Comparison of ENCODE assay signal across 15 cellular contexts in the genomic region with DNA sequence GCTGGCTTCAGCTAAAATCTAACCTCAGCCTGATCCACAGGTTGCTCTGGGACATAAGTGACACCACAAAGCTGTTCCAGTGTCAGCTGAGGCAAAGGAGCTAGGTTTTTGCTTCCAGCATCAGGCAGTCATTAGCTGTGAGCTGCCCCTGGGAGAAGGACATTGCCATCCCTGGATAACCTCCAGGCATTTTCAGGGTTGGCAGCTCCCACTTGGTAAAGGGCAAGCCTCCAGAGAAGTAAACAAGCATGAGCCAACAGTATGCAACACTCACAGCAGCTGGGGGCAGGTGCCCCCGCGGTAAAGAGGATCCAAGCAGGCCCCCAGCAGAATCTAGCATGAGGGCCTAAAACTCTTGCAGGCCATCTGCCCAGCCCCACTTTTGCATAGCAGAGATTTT.
DNase-seq lines count a peak whose midpoint lies in the region; FAIRE-seq and TF ChIP-seq lines count a peak whose summit lies in the region.
"Had no signal": no experiment of that assay in that cellular context is flagged by ENCODE, and none has a peak within 500 bp of the region (broad histone marks: within the 10 kb centered on the region; RNA-seq: fewer than 3 reads in every experiment).

No MANE protein-coding gene starts in this region.

- POLR2A ChIA-PET in Caco-2 (lab: Charles Lee) = no interaction called here

- no peaks in the 10 kb centered on the region for H3K9me3 Mint-ChIP-seq in Caco-2 (ENCODE audit: unreplicated experiment)
- H3K9me3 Mint-ChIP-seq: stimulated activated memory B cell treated with anti-CD40 and anti-IgM and Interleukin-4, amounts not matched to agents 10 μg/mL and 1 μg/mL and 100 μg/mL, for 72 hours had no signal

- H3K9me3 ChIP-seq in Caco-2 = no peaks in the 10 kb centered on the region
- H3K9me3 ChIP-seq: lower lobe of right lung had no signal

- TF ChIP-seq CTCF in AG09319 (IDR thresholded peaks at IDR 0.05; ENCODE audit: low read depth, low read length) (no peak), Caco-2 (IDR thresholded peaks at IDR 0.05; ENCODE audit: insufficient read depth in 1 of 2, low read depth in 1 of 2, low read length in 1 of 2, severe bottlenecking in 1 of 2, unreplicated experiment in 1 of 2) (no peak)

- H3K4me3 ChIP-seq in Caco-2 (ENCODE audit: low read depth, low read length) = no peak overlapping the region
- H3K4me3 ChIP-seq: lower lobe of right lung, PC-9 had no signal

- no TSS peak for BruUV-seq in Caco-2 (replicated peaks; lab: Mats Ljungman, UMichigan)

- H3K27me3 ChIP-seq in Caco-2 (replicated peaks; ENCODE audit: control insufficient read depth, insufficient read depth, low read length) = no peaks in the 10 kb centered on the region

- intact Hi-C loops in Caco-2 (cut with micrococcal nuclease; ENCODE audit: unreplicated experiment) = no loop called here

- CTCF ChIA-PET in Caco-2 (lab: Charles Lee) = no interaction called here

- TF ChIP-seq POLR2A in GM12891 (IDR thresholded peaks at IDR 0.05; ENCODE audit: low read depth, low read length) = no peak

- H3K27me3 Mint-ChIP-seq in Caco-2 (ENCODE audit: insufficient read depth, unreplicated experiment) = no peaks in the 10 kb centered on the region

- DNase-seq in AG09319 (ENCODE audit: extremely low read depth, low read depth) (peak; percentile 28), NCI-H1092 treated with DMSO at 0.1 percent for 48 hours (lab: John Stamatoyannopoulos, UW) (peak; percentile 15), fibroblast of gingiva (ENCODE audit: low read depth) (peak; percentile 78), myocyte (ENCODE audit: low read depth) (peak; percentile 88), Caco-2 (no peak), HK-2 (ENCODE audit: unreplicated experiment) (no peak), NOMO-1 treated with dmso at 0.1 percent for 144 hours (lab: John Stamatoyannopoulos, UW; ENCODE audit: unreplicated experiment) (no peak), GM12891 (ENCODE audit: insufficient read length, low spot score) (no peak)
- DNase-seq: AML-193; DND-41; lower lobe of right lung; NCI-H2107; PC-9; stimulated activated CD4-positive, alpha-beta T cell treated with anti-CD3 and anti-CD28 coated beads, Interleukin-4, amount 100 ng/mL, for 1 hour had no signal

- no peaks in the 10 kb centered on the region for H3K36me3 ChIP-seq in Caco-2 (ENCODE audit: control insufficient read depth, insufficient read depth, low read length)
- H3K36me3 ChIP-seq: lower lobe of right lung had no signal

- no peak for FAIRE-seq in GM12891 (lab: Jason Lieb, UNC)

- no peaks in the 10 kb centered on the region for H3K4me1 ChIP-seq in Caco-2
- H3K4me1 ChIP-seq: lower lobe of right lung had no signal

- H3K4me1 Mint-ChIP-seq in Caco-2 (ENCODE audit: low read depth, unreplicated experiment) = peaks cover 5% of the 10 kb centered on the region

- no peak overlapping the region for H3K4me3 Mint-ChIP-seq in Caco-2 (ENCODE audit: unreplicated experiment)
- H3K4me3 Mint-ChIP-seq: stimulated activated memory B cell treated with anti-CD40 and anti-IgM and Interleukin-4, amounts not matched to agents 10 μg/mL and 1 μg/mL and 100 μg/mL, for 72 hours had no signal

- no peaks in the 10 kb centered on the region for H3K36me3 Mint-ChIP-seq in Caco-2 (ENCODE audit: insufficient read depth, unreplicated experiment)
- H3K36me3 Mint-ChIP-seq: stimulated activated memory B cell treated with anti-CD40 and anti-IgM and Interleukin-4, amounts not matched to agents 10 μg/mL and 1 μg/mL and 100 μg/mL, for 72 hours had no signal

- no peak overlapping the region for H3K27ac Mint-ChIP-seq in Caco-2 (ENCODE audit: unreplicated experiment)
- H3K27ac Mint-ChIP-seq: stimulated activated memory B cell treated with anti-CD40 and anti-IgM and Interleukin-4, amounts not matched to agents 10 μg/mL and 1 μg/mL and 100 μg/mL, for 72 hours had no signal

TF ChIP-seq in GM12891, 5 proteins besides CTCF, POLR2A, EP300 and RAD21:
- TF ChIP-seq PAX5 (IDR thresholded peaks at IDR 0.05; ENCODE audit: insufficient read depth, low read length, severe bottlenecking) (no peak), POU2F2 (IDR thresholded peaks at IDR 0.05; ENCODE audit: low read depth, low read length) (no peak), SPI1 (IDR thresholded peaks at IDR 0.05; ENCODE audit: low read depth, low read length) (no peak), POLR2AphosphoS5 (IDR thresholded peaks at IDR 0.05; ENCODE audit: low read depth, low read length) (no peak), TAF1 (IDR thresholded peaks at IDR 0.05; ENCODE audit: low read depth, low read length) (no peak)
TF ChIP-seq in GM12891: peak in this region for 0.

Comparison
In these comparisons a context has a peak if more than half of its experiments do, and no peak if none do; other contexts are left out.
1. DNase-seq: peak in AG09319 (single experiment), NCI-H1092 treated with DMSO at 0.1 percent for 48 hours (single experiment), fibroblast of gingiva (single experiment) and myocyte (single experiment); none in Caco-2 (0 of 2), HK-2 (single experiment), NOMO-1 treated with dmso at 0.1 percent for 144 hours (single experiment) and GM12891 (single experiment).